Comparison of ENCODE assay signal across 11 cellular contexts in the genomic region with DNA sequence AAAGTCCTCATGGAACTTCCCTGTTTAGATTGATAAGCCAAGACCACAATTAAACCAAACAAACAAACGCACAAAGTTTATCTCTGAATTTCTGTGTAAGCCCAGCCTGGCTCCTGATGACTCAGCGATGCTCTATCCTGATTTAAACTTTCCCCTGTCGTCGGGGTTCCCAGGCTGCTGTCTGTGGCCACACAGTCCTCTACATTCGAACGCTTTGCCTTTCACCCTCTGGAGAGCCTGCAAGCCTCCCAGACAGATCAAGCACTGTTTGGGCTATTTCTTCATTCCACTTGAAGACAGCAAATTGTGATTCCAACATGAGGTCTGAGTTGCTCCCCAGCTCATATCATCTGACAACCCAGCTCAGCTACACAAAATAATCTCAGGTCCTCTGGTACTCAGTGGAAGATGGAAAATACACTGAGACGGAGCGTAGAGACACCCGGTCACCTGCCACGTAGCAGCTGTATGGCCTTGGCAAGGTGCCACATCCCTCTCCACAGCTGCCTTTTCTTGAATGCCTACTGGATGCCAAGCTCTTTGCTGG. TPM values are rescaled to one million over a fixed set of nuclear protein-coding genes. Genes with fewer than 3 reads are reported as not detected.
DNase-seq lines count a peak whose midpoint lies in the region; ATAC-seq, FAIRE-seq and TF ChIP-seq lines count a peak whose summit lies in the region.
"Had no signal": no experiment of that assay in that cellular context is flagged by ENCODE, and none has a peak within 500 bp of the region (broad histone marks: within the 10 kb centered on the region; RNA-seq: fewer than 3 reads in every experiment).

No MANE protein-coding gene starts in this region.

- ATAC-seq in esophagus mucosa (no peak), HG03378 (IDR thresholded peaks at IDR 0.05; ENCODE audit: unreplicated experiment) (no peak)

- FAIRE-seq in small intestine (lab: Jason Lieb, UNC), result no peak

- H3K4me3 ChIP-seq in small intestine (ENCODE audit: low read depth in 1 of 2, low read length in 2 of 2), result no peak overlapping the region

- H3K4me1 ChIP-seq in small intestine (ENCODE audit: control insufficient read depth in 2 of 2, insufficient read depth in 1 of 2, low read depth in 1 of 2, low read length in 1 of 2), result peaks cover 0 to 3% of the 10 kb centered on the region in 2 donors

- WGBS in small intestine, 3 donors, result 13 to 41% (median 27%) methylated on average over 10 of the region's 10 CpGs

- TF ChIP-seq POLR2A in erythroblast (IDR thresholded peaks at IDR 0.05; ENCODE audit: low read length), result no peak

- no peaks in the 10 kb centered on the region for H3K36me3 ChIP-seq in small intestine (ENCODE audit: control insufficient read depth in 2 of 2, insufficient read depth in 2 of 2, low read length in 2 of 2)

- no peaks in the 10 kb centered on the region for H3K27me3 ChIP-seq in small intestine (ENCODE audit: control insufficient read depth in 2 of 2, insufficient read depth in 2 of 2, low read length in 2 of 2)

- DNase-seq in H4 (ENCODE audit: low spot score) (peak; percentile 43), NCI-H748 (lab: John Stamatoyannopoulos, UW; ENCODE audit: unreplicated experiment) (peak; percentile 77), erythroblast (lab: John Stamatoyannopoulos, UW) (peak; percentile 50 to 51), small intestine (peak; percentile 13), SW 1271 (lab: John Stamatoyannopoulos, UW) (no peak)
- DNase-seq: activated CD4-positive, alpha-beta T cell treated with anti-CD3 and anti-CD28 coated beads, Interleukin-2, amount 10 ng/mL, durations not matched to agents 7 days and 5 days; GDM1; NCI-H1694 treated with DMSO at 0.1 percent for 48 hours had no signal

- H3K9me3 ChIP-seq in small intestine (ENCODE audit: control insufficient read depth, low read depth), result no peaks in the 10 kb centered on the region

- peak overlapping the region in 1 of 2 donors; percentile 54 for H3K27ac ChIP-seq in small intestine (ENCODE audit: low read depth in 1 of 2, low read length in 1 of 2)
- H3K27ac ChIP-seq: epithelial cell of prostate had no signal

RNA-seq across cellular contexts. Expression of gene CYRIA, which starts 51.2 kb away (rescaled TPM):
- total RNA-seq in H4 (2014; rRNA removed; shearing (Covaris generic)), result 0.33 and 0.53 TPM in 2 replicates
- polyA plus RNA-seq in small intestine, result 1 to 10 TPM in 2 of 3 donors, under 1 TPM in 1; 0.45 to 2.5 (median 2.2) TPM
- total RNA-seq in esophagus mucosa, result 1.3 TPM

Comparison
In these comparisons a context has a peak if more than half of its experiments do, and no peak if none do; other contexts are left out.
1. DNase-seq: peak in H4 (single experiment), NCI-H748 (single experiment), erythroblast (2 of 2) and small intestine (single experiment); none in SW 1271 (0 of 2).